9 cellular contexts compared by ENCODE assay signal in genomic region chr1:62686822-62687221, GRCh38. TPM values are rescaled to one million over a fixed set of nuclear protein-coding genes. Genes with fewer than 3 reads are reported as not detected.
DNase-seq lines count a peak whose midpoint lies in the region; ATAC-seq and TF ChIP-seq lines count a peak whose summit lies in the region.
"Had no signal": no experiment of that assay in that cellular context is flagged by ENCODE, and none has a peak within 500 bp of the region (broad histone marks: within the 10 kb centered on the region; RNA-seq: fewer than 3 reads in every experiment).

No MANE protein-coding gene starts in this region.

- H3K4me3 ChIP-seq in heart left ventricle, result peak overlapping the region in 10 of 12 donors; percentile 48 to 99 (median 88)
- peak overlapping the region; percentile 90 for H3K4me3 ChIP-seq in iPS-20b (ENCODE audit: low read length)
- peak overlapping the region; percentile 72 to 79 for H3K4me3 ChIP-seq in tibial artery

- peak overlapping the region; percentile 87 for H3K4me3 Mint-ChIP-seq in activated T-helper 17 cell treated with anti-CD3 and anti-CD28 coated beads, Interleukin-2, amount 50 U/mL, for 72 hours

- DNase-seq in heart left ventricle (no peak), cardiac septum (ENCODE audit: low spot score) (no peak), tibial artery (no peak), GM20000 (ENCODE audit: low spot score) (no peak)
- no peak for DNase-seq in central memory CD4-positive, alpha-beta T cell
- DNase-seq: DMS153 had no signal

- TF ChIP-seq POLR2A in heart left ventricle (IDR thresholded peaks at IDR 0.05), result no peak

- no peaks in the 10 kb centered on the region for H3K27me3 ChIP-seq in heart left ventricle
- H3K27me3 ChIP-seq in iPS-20b (ENCODE audit: insufficient read depth, low read length), result no peaks in the 10 kb centered on the region
- H3K27me3 ChIP-seq in tibial artery, result no peaks in the 10 kb centered on the region

- H3K4me1 ChIP-seq in heart left ventricle, result peaks cover 0 to 55% (median 30%) of the 10 kb centered on the region in 12 donors
- peaks cover 18% of the 10 kb centered on the region for H3K4me1 ChIP-seq in iPS-20b (ENCODE audit: insufficient read depth, low read length)
- H3K4me1 ChIP-seq in tibial artery, result peaks cover 0 to 63% (median 33%) of the 10 kb centered on the region in 4 donors

- H3K9ac ChIP-seq in iPS-20b (ENCODE audit: low read depth, low read length), result peak overlapping the region; percentile 91; the same call in 1 of the 2 replicates

- H3K36me3 Mint-ChIP-seq in activated T-helper 17 cell treated with anti-CD3 and anti-CD28 coated beads, Interleukin-2, amount 50 U/mL, for 72 hours (ENCODE audit: low read depth), result no peaks in the 10 kb centered on the region

- H3K27me3 Mint-ChIP-seq in activated T-helper 17 cell treated with anti-CD3 and anti-CD28 coated beads, Interleukin-2, amount 50 U/mL, for 72 hours, result no peaks in the 10 kb centered on the region

- H3K9me3 Mint-ChIP-seq in activated T-helper 17 cell treated with anti-CD3 and anti-CD28 coated beads, Interleukin-2, amount 50 U/mL, for 72 hours, result no peaks in the 10 kb centered on the region

- ATAC-seq in heart left ventricle (no peak), HG03039 (IDR thresholded peaks at IDR 0.05; ENCODE audit: unreplicated experiment) (no peak)
- no peak for ATAC-seq in activated T-helper 17 cell treated with anti-CD3 and anti-CD28 coated beads, Interleukin-2, amount 50 U/mL, for 72 hours (replicated peaks)

- no peaks in the 10 kb centered on the region for H3K36me3 ChIP-seq in heart left ventricle
- no peaks in the 10 kb centered on the region for H3K36me3 ChIP-seq in iPS-20b (ENCODE audit: insufficient read depth, low read depth, low read length)
- no peaks in the 10 kb centered on the region for H3K36me3 ChIP-seq in tibial artery

- TF ChIP-seq CTCF in heart left ventricle (IDR thresholded peaks at IDR 0.05), result no peak
- no peak for TF ChIP-seq CTCF in tibial artery (IDR thresholded peaks at IDR 0.05)
- TF ChIP-seq CTCF in GM20000 (IDR thresholded peaks at IDR 0.05; ENCODE audit: extremely low read depth, missing control alignments), result no peak

- WGBS in heart left ventricle, 4 donors, result 89 to 95% (median 92%) methylated on average over 7 of the region's 7 CpGs

- intact Hi-C loops in heart left ventricle (cut with DNase I), result loop anchor here in 2 of 10 donors (5.0 to 10.0 kb wide), 2 partner anchors 40 to 58 kb away; no protein-coding TSS in a partner anchor
- intact Hi-C loops in cardiac septum (cut with DNase I), result loop anchor here (5.0 kb wide), 2 partner anchors 40 to 250 kb away; partner anchors contain the start of gene USP1
- intact Hi-C loops in tibial artery (cut with DNase I; ENCODE audit: low total_unique reads), result loop anchor here (5.0 kb wide), 1 partner anchor 250 kb away; the partner anchor contains the start of gene USP1

- no peak overlapping the region for H3K27ac Mint-ChIP-seq in activated T-helper 17 cell treated with anti-CD3 and anti-CD28 coated beads, Interleukin-2, amount 50 U/mL, for 72 hours

- peaks cover 13% of the 10 kb centered on the region for H3K4me1 Mint-ChIP-seq in activated T-helper 17 cell treated with anti-CD3 and anti-CD28 coated beads, Interleukin-2, amount 50 U/mL, for 72 hours

- no peaks in the 10 kb centered on the region for H3K9me3 ChIP-seq in heart left ventricle
- no peaks in the 10 kb centered on the region for H3K9me3 ChIP-seq in iPS-20b (ENCODE audit: insufficient read depth, low read depth, low read length)
- no peaks in the 10 kb centered on the region for H3K9me3 ChIP-seq in tibial artery

- H3K27ac ChIP-seq in heart left ventricle (peak overlapping the region in 1 of 12 donors; percentile 79), iPS-20b (ENCODE audit: low read length) (no peak overlapping the region), tibial artery (peak overlapping the region; percentile 83 to 96)

RNA-seq across cellular contexts. Expression of gene DOCK7, which starts 1.4 kb away (rescaled TPM):
- 10 to 100 TPM in 7 of 9 donors, 1 to 10 TPM in 2; 5.8 to 26.7 (median 12.0) TPM for total RNA-seq in heart left ventricle
- 1 to 10 TPM; 2.9 to 6.2 TPM for polyA plus RNA-seq in heart left ventricle
- 12.8 TPM for total RNA-seq in cardiac septum
- total RNA-seq in activated T-helper 17 cell treated with anti-CD3 and anti-CD28 coated beads, Interleukin-2, amount 50 U/mL, for 72 hours, result 10 to 100 TPM; 18.8 to 22.0 TPM
